ENCODE assay signal across 8 cellular contexts in genomic region chr5:128844354-128844923, GRCh38.
DNase-seq lines count a peak whose midpoint lies in the region; ATAC-seq and TF ChIP-seq lines count a peak whose summit lies in the region.

No MANE protein-coding gene starts in this region.

- no peaks in the 10 kb centered on the region for H3K27me3 ChIP-seq in MM.1S (replicated peaks; ENCODE audit: insufficient read depth, low read length)

- H3K4me1 ChIP-seq in MM.1S (ENCODE audit: low read length), result no peaks in the 10 kb centered on the region

- TF ChIP-seq CTCF in MM.1S (IDR thresholded peaks at IDR 0.05; ENCODE audit: low read length) (peak; percentile 40), chondrocyte (IDR thresholded peaks at IDR 0.05) (peak; percentile 87), WTC11 (IDR thresholded peaks at IDR 0.05) (no peak)

- H3K27me3 Mint-ChIP-seq in chondrocyte (ENCODE audit: low read depth) (no peaks in the 10 kb centered on the region), WTC11 (ENCODE audit: low read depth) (no peaks in the 10 kb centered on the region; the same call in 1 of the 2 replicates)

- no peaks in the 10 kb centered on the region for H3K79me2 ChIP-seq in MM.1S (ENCODE audit: low read length)

- no peaks in the 10 kb centered on the region for H3K4me1 Mint-ChIP-seq in chondrocyte (ENCODE audit: low read depth)
- H3K4me1 Mint-ChIP-seq in WTC11, result no peaks in the 10 kb centered on the region

- ATAC-seq in WTC11, result no peak
- no peak for ATAC-seq in GM19452 (IDR thresholded peaks at IDR 0.05; ENCODE audit: unreplicated experiment)
- ATAC-seq in HG02852 (IDR thresholded peaks at IDR 0.05; ENCODE audit: unreplicated experiment), result no peak
- no peak for ATAC-seq in HG03457 (IDR thresholded peaks at IDR 0.05; ENCODE audit: unreplicated experiment)

- no peak overlapping the region for H3K27ac Mint-ChIP-seq in chondrocyte (ENCODE audit: unreplicated experiment)
- no peak overlapping the region for H3K27ac Mint-ChIP-seq in WTC11

- no peaks in the 10 kb centered on the region for H3K36me3 ChIP-seq in MM.1S (replicated peaks; ENCODE audit: insufficient read depth, low read length)

- H4K20me1 ChIP-seq in MM.1S (ENCODE audit: insufficient read depth, low read length), result no peaks in the 10 kb centered on the region

- H3K9ac ChIP-seq in MM.1S (ENCODE audit: low read length), result no peak overlapping the region

- no peak overlapping the region for H2AFZ ChIP-seq in MM.1S (ENCODE audit: low read length)

- H3K9me2 ChIP-seq in MM.1S (replicated peaks; ENCODE audit: insufficient read depth, low read length), result no peaks in the 10 kb centered on the region

- no peaks in the 10 kb centered on the region for H3F3A ChIP-seq in MM.1S (ENCODE audit: insufficient read depth, low read length)

- H3K36me3 Mint-ChIP-seq in chondrocyte (ENCODE audit: low read depth) (peaks cover 7% of the 10 kb centered on the region), WTC11 (peaks cover 7% of the 10 kb centered on the region)

- POLR2A ChIA-PET in WTC11 (lab: Charles Lee), result no interaction called here

- H3K4me2 ChIP-seq in MM.1S (ENCODE audit: low read depth, low read length), result no peak overlapping the region

- H3K9me3 Mint-ChIP-seq in chondrocyte (ENCODE audit: low read depth) (peaks cover 21% of the 10 kb centered on the region), WTC11 (peaks cover 25% of the 10 kb centered on the region)

- DNase-seq in ELR (ENCODE audit: low read depth) (peak; percentile 50), MM.1S (peak; percentile 33), chondrocyte (ENCODE audit: low spot score) (no peak), middle frontal gyrus (ENCODE audit: extremely low spot score, low spot score) (peak; percentile 20), WTC11 (ENCODE audit: low spot score) (no peak)

- H3K4me3 ChIP-seq in MM.1S (ENCODE audit: low read length), result no peak overlapping the region

- H3K9me3 ChIP-seq in MM.1S (replicated peaks; ENCODE audit: insufficient read depth, low read length), result no peaks in the 10 kb centered on the region

- H3K4me3 Mint-ChIP-seq in chondrocyte (ENCODE audit: unreplicated experiment), result no peak overlapping the region
- no peak overlapping the region for H3K4me3 Mint-ChIP-seq in WTC11

- no peak overlapping the region for H3K27ac ChIP-seq in MM.1S (ENCODE audit: low read length)

- CTCF ChIA-PET in WTC11 (lab: Charles Lee), result interaction anchor here (0.8 to 1.0 kb wide), 4 partner anchors 10 to 177 kb away, joined by 3 to 4 read pairs (median 3); no protein-coding TSS in a partner anchor

TF ChIP-seq in WTC11, 78 proteins besides CTCF, POLR2A, EP300 and RAD21:
- TF ChIP-seq TEAD1 (CRISPR knock-in tag; IDR thresholded peaks at IDR 0.05), result no peak
- TF ChIP-seq HMGXB4 (CRISPR knock-in tag; IDR thresholded peaks at IDR 0.05), result no peak
- TF ChIP-seq MLX (CRISPR knock-in tag; IDR thresholded peaks at IDR 0.05), result no peak
- TF ChIP-seq FOXJ3 (CRISPR knock-in tag; IDR thresholded peaks at IDR 0.05; ENCODE audit: borderline replicate concordance), result no peak
- no peak for TF ChIP-seq JAZF1 (CRISPR knock-in tag; IDR thresholded peaks at IDR 0.05)

Comparison
In these comparisons a context has a peak if more than half of its experiments do, and no peak if none do; other contexts are left out.
1. DNase-seq: peak in ELR (single experiment), MM.1S (single experiment) and middle frontal gyrus (single experiment); none in chondrocyte (single experiment) and WTC11 (single experiment).